In the genomic region with DNA sequence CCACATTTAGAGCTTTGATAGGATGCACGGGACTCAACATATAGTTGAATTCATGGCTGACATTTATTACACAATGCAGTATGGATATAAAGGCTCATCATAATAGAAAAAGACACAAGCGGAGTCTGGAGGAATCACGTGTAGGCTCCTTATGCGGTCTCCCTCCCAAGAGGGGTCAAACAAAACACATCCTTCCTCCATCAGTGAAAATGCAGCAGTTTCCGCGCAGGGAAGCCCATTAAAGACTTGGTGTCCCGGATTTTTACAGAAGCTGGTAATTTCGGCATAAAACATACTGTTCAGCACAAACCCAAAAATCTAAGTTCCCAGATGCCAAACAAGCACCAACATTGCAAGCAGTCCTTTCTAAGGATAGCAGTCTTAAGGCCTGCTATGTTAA, we compare ENCODE assay signal across 9 cellular contexts. TPM values are rescaled to one million over a fixed set of nuclear protein-coding genes. Genes with fewer than 3 reads are reported as not detected.
A peak's percentile ranks its signal among the peaks of the same experiment; 100 is the strongest.
DNase-seq lines count a peak whose midpoint lies in the region; ATAC-seq, FAIRE-seq and TF ChIP-seq lines count a peak whose summit lies in the region.
"Had no signal": no experiment of that assay in that cellular context is flagged by ENCODE, and none has a peak within 500 bp of the region (broad histone marks: within the 10 kb centered on the region; RNA-seq: fewer than 3 reads in every experiment).

No MANE protein-coding gene starts in this region.

- H3K36me3 ChIP-seq in OCI-LY1 (ENCODE audit: insufficient read depth, low read length) = peaks cover 15% of the 10 kb centered on the region; the same call in 1 of the 2 replicates
- peaks cover 0 to 6% (median 1%) of the 10 kb centered on the region in 4 experiments; a peak in 4 of 8 replicates for H3K36me3 ChIP-seq in H1 (ENCODE audit: control insufficient read depth in 2 of 4, insufficient read depth in 4 of 4, low read length in 3 of 4)

- TF ChIP-seq POLR2A in H1 (IDR thresholded peaks at IDR 0.05; ENCODE audit: control extremely low read depth in 1 of 2, low read depth in 2 of 2, low read length in 2 of 2) = no peak; a peak in 1 of 3 replicates

- H3K9ac ChIP-seq in OCI-LY1 (ENCODE audit: low read length) = peak overlapping the region; percentile 68
- peak overlapping the region; percentile 39 to 79 (median 58); a peak in 6 of 7 replicates for H3K9ac ChIP-seq in H1 (replicated peaks in 1 of 4; ENCODE audit: extremely low read depth in 1 of 4, low read depth in 3 of 4, low read length in 3 of 4)

- POLR2A ChIA-PET in H1 (lab: Charles Lee; ENCODE audit: partially characterized antibody) = interaction anchor here (0.8 to 1.8 kb wide), 12 partner anchors 8 to 120 kb away, joined by 3 to 12 read pairs (median 4); a partner anchor contains a TSS

- H3K27me3 Mint-ChIP-seq in progenitor cell of endocrine pancreas = peaks cover 3% of the 10 kb centered on the region

- H4K20me1 ChIP-seq in OCI-LY1 (ENCODE audit: insufficient read depth, low read length) (no peaks in the 10 kb centered on the region), H1 (replicated peaks in 1 of 2; ENCODE audit: control insufficient read depth in 1 of 2, insufficient read depth in 2 of 2, low read length in 2 of 2) (peaks cover 2 to 4% of the 10 kb centered on the region in 2 experiments)

- H3K27me3 ChIP-seq in OCI-LY1 (ENCODE audit: insufficient read depth, low read length) (no peaks in the 10 kb centered on the region), H1 (replicated peaks in 1 of 4; ENCODE audit: control insufficient read depth in 3 of 4, extremely low read depth in 1 of 4, insufficient read depth in 3 of 4, low read length in 3 of 4) (no peaks in the 10 kb centered on the region)

- no peak overlapping the region for H2AK5ac ChIP-seq in H1 (ENCODE audit: low read depth, low read length)

- H3K27ac ChIP-seq in OCI-LY1 (ENCODE audit: low read depth, low read length, poor library complexity, severe bottlenecking) (peak overlapping the region; percentile 8), H1 (ENCODE audit: low read depth, low read length) (no peak overlapping the region)

- no peak overlapping the region for H3K14ac ChIP-seq in H1 (ENCODE audit: insufficient read length)

- H3K4me3 Mint-ChIP-seq in progenitor cell of endocrine pancreas (ENCODE audit: low read depth) = peak overlapping the region; percentile 95

- WGBS in H1 (ENCODE audit: extremely low coverage in 1 of 2, insufficient coverage in 1 of 2, insufficient read length in 1 of 2, insufficient replicate concordance in 2 of 2, low coverage in 1 of 2, low lambda C conversion rate in 2 of 2, missing lambda C conversion rate in 1 of 2), 2 experiments = 14% methylated on average over 8 of the region's 8 CpGs; no CpG with 5 or more reads in 1 of the 2 experiments

- no peak for TF ChIP-seq RAD21 in H1 (IDR thresholded peaks at IDR 0.05 in 1 of 2, conservative IDR thresholded peaks at IDR 0.05 in 1 of 2; ENCODE audit: low read depth in 2 of 2, low read length in 2 of 2)

- H4K5ac ChIP-seq in H1 (ENCODE audit: insufficient read length, low read depth, low read length) = no peak overlapping the region

- H3K4me1 ChIP-seq in OCI-LY1 (ENCODE audit: insufficient read depth, low read length, severe bottlenecking) (peaks cover 30% of the 10 kb centered on the region), H1 (replicated peaks in 1 of 4; ENCODE audit: control insufficient read depth in 3 of 4, insufficient read depth in 4 of 4, low read length in 3 of 4) (peaks cover 2 to 5% (median 4%) of the 10 kb centered on the region in 4 experiments; a peak in 4 of 7 replicates)

- H2BK15ac ChIP-seq in H1 (ENCODE audit: low read length) = no peak overlapping the region

- no peak overlapping the region for H2BK20ac ChIP-seq in H1 (ENCODE audit: low read length)

- no peaks in the 10 kb centered on the region for H3K9me3 Mint-ChIP-seq in progenitor cell of endocrine pancreas (ENCODE audit: low read depth)

- H3K79me1 ChIP-seq in H1 (ENCODE audit: low read depth, low read length) = 0 out of 2 replicates have a peak, but pooled peaks cover 4% of the 10 kb centered on the region

- no peak overlapping the region for H2BK5ac ChIP-seq in H1 (ENCODE audit: low read depth, low read length)

- no peak for TF ChIP-seq EP300 in H1 (IDR thresholded peaks at IDR 0.05; ENCODE audit: borderline replicate concordance in 1 of 2, low read depth in 2 of 2, low read length in 2 of 2)

- ATAC-seq in HG02852 (IDR thresholded peaks at IDR 0.05; ENCODE audit: unreplicated experiment) (no peak), HG03175 (IDR thresholded peaks at IDR 0.05; ENCODE audit: unreplicated experiment) (no peak), left lobe of liver (no peak)

- CTCF ChIA-PET in H1 (lab: Charles Lee; ENCODE audit: partially characterized antibody) = interaction anchor here (0.6 to 1.8 kb wide), 8 partner anchors 9 to 740 kb away, joined by 3 to 5 read pairs (median 3); a partner anchor contains a TSS

- peaks cover 8% of the 10 kb centered on the region for H3K23me2 ChIP-seq in H1 (ENCODE audit: low read depth, low read length)

- H3K27ac Mint-ChIP-seq in progenitor cell of endocrine pancreas = no peak overlapping the region

- no peak overlapping the region for H2AFZ ChIP-seq in OCI-LY1 (ENCODE audit: low read length)
- H2AFZ ChIP-seq in H1 (ENCODE audit: low read length) = no peak overlapping the region

- H3K9me3 ChIP-seq in OCI-LY1 (ENCODE audit: low read length) (no peaks in the 10 kb centered on the region), H1 (ENCODE audit: insufficient read depth in 2 of 2, low read depth in 1 of 2, low read length in 1 of 2) (no peaks in the 10 kb centered on the region)

- DNase-seq in H1 (ENCODE audit: low read depth in 1 of 2, low spot score in 2 of 2) = no peak
- DNase-seq in progenitor cell of endocrine pancreas (ENCODE audit: low spot score, unreplicated experiment) = no peak
- no peak for DNase-seq in GM19240 (ENCODE audit: insufficient read length, low spot score)
- no peak for DNase-seq in left lobe of liver (ENCODE audit: low spot score)
- DNase-seq: NCI-H2107 had no signal

- H4K8ac ChIP-seq in H1 (ENCODE audit: extremely low read depth, insufficient read depth, low read length) = no peak overlapping the region

- H3K18ac ChIP-seq in H1 (ENCODE audit: extremely low read depth, low read length) = no peak overlapping the region; the same call in 1 of the 2 replicates

- H3K9me2 ChIP-seq in OCI-LY1 (ENCODE audit: low read depth, low read length) = no peaks in the 10 kb centered on the region

- no peak overlapping the region for H3K56ac ChIP-seq in H1 (replicated peaks; ENCODE audit: insufficient read length, low read depth, low read length)

- H3K4ac ChIP-seq in H1 (replicated peaks; ENCODE audit: insufficient read length, low read depth, low read length) = peak overlapping the region; percentile 57

- H2BK120ac ChIP-seq in H1 (replicated peaks; ENCODE audit: low read depth, low read length) = no peak overlapping the region

- H3K36me3 Mint-ChIP-seq in progenitor cell of endocrine pancreas (ENCODE audit: insufficient read depth) = no peaks in the 10 kb centered on the region

- TF ChIP-seq CTCF in OCI-LY1 (IDR thresholded peaks at IDR 0.05; ENCODE audit: low read length) (no peak), H1 (IDR thresholded peaks at IDR 0.05; ENCODE audit: control extremely low read depth in 1 of 3, insufficient read depth in 1 of 3, low read depth in 1 of 3, low read length in 3 of 3) (no peak), progenitor cell of endocrine pancreas (IDR thresholded peaks at IDR 0.05; ENCODE audit: unreplicated experiment) (no peak)

- H3K4me2 ChIP-seq in OCI-LY1 (ENCODE audit: low read length) (peak overlapping the region; percentile 99), H1 (ENCODE audit: insufficient read depth in 1 of 2, low read depth in 2 of 2, low read length in 2 of 2) (peak overlapping the region; percentile 76 to 83)

- no peak overlapping the region for H4K91ac ChIP-seq in H1 (replicated peaks; ENCODE audit: insufficient read length, low read length)

- H3K4me3 ChIP-seq in GM08714 (ENCODE audit: low read length) (peak overlapping the region; percentile 97), OCI-LY1 (ENCODE audit: low read depth, low read length, poor library complexity, severe bottlenecking) (peak overlapping the region; percentile 81), H1 (ENCODE audit: extremely low read depth in 1 of 4, insufficient read depth in 2 of 4, low read depth in 3 of 4, low read length in 4 of 4) (peak overlapping the region; percentile 78 to 92 (median 82))

- peak; percentile 39 for FAIRE-seq in H1 (lab: Jason Lieb, UNC)

- H3K79me2 ChIP-seq in OCI-LY1 (ENCODE audit: insufficient read depth, low read length) (peaks cover 38% of the 10 kb centered on the region), H1 (ENCODE audit: control insufficient read depth in 1 of 2, insufficient read depth in 2 of 2, low read length in 2 of 2) (peaks cover 4 to 52% of the 10 kb centered on the region in 2 experiments)

- H3F3A ChIP-seq in OCI-LY1 (ENCODE audit: insufficient read depth, low read length) = no peaks in the 10 kb centered on the region

- H3K23ac ChIP-seq in H1 (ENCODE audit: insufficient read length) = no peak overlapping the region

- H2BK12ac ChIP-seq in H1 (ENCODE audit: low read depth, low read length) = no peak overlapping the region

- H3K4me1 Mint-ChIP-seq in progenitor cell of endocrine pancreas (ENCODE audit: low read depth) = peaks cover 14% of the 10 kb centered on the region

RNA-seq across cellular contexts. Expression of a gene that starts 1.1 kb away (rescaled TPM):
- total RNA-seq in H1 (2021; fragmentation: NEBNext Ultra II Directional; extraction: Animal tissue kit (Norgen Biotek cat#: 25700)) = 24.3 and 25.5 TPM in 2 replicates
- polyA plus RNA-seq in H1 (2011; rRNA removed) = 4.2 and 5.8 TPM in 2 replicates
- 7.6 TPM for polyA plus RNA-seq in H1 (2011; cell fraction: cytosol; rRNA removed)
- polyA plus RNA-seq in H1 (2011; cell fraction: nucleus; rRNA removed) = 15.1 TPM
- 10.3 to 30.2 TPM (median 11.8 TPM) in 4 replicates for polyA plus RNA-seq in H1 (2012, experiment 1 of 2)
- polyA plus RNA-seq in H1 (2012, experiment 2 of 2) = 0.68 TPM
- 17.9 TPM for polyA plus RNA-seq in H1 (2013, experiment 1 of 2)
- 17.5 TPM for polyA plus RNA-seq in H1 (2013, experiment 2 of 2)
- 22.4 and 40.8 TPM in 2 replicates for polyA minus RNA-seq in H1 (2011; rRNA and poly(A)+ RNA removed)
- polyA minus RNA-seq in H1 (2011; cell fraction: cytosol; rRNA and poly(A)+ RNA removed) = 20.6 TPM
- polyA minus RNA-seq in H1 (2011; cell fraction: nucleus; rRNA and poly(A)+ RNA removed) = 58.4 TPM
- 14.5 and 16.5 TPM in 2 replicates for total RNA-seq in progenitor cell of endocrine pancreas
- 5.5 TPM for total RNA-seq in left lobe of liver

RNA-seq across cellular contexts. Expression of a gene that starts 54.4 kb away (rescaled TPM):
- total RNA-seq in H1 (2021; fragmentation: NEBNext Ultra II Directional; extraction: Animal tissue kit (Norgen Biotek cat#: 25700)) = 94.5 and 107 TPM in 2 replicates
- polyA plus RNA-seq in H1 (2011; rRNA removed) = 20.1 and 45.4 TPM in 2 replicates
- 53.2 TPM for polyA plus RNA-seq in H1 (2011; cell fraction: cytosol; rRNA removed)
- 18.5 TPM for polyA plus RNA-seq in H1 (2011; cell fraction: nucleus; rRNA removed)
- polyA plus RNA-seq in H1 (2012, experiment 1 of 2) = 45.0 to 56.3 TPM (median 50.3 TPM) in 4 replicates
- polyA plus RNA-seq in H1 (2012, experiment 2 of 2) = 10.3 TPM
- polyA plus RNA-seq in H1 (2013, experiment 1 of 2) = 59.4 TPM
- polyA plus RNA-seq in H1 (2013, experiment 2 of 2) = 57.2 TPM
- polyA minus RNA-seq in H1 (2011; rRNA and poly(A)+ RNA removed) = 100.0 and 164 TPM in 2 replicates
- 66.6 TPM for polyA minus RNA-seq in H1 (2011; cell fraction: cytosol; rRNA and poly(A)+ RNA removed)
- polyA minus RNA-seq in H1 (2011; cell fraction: nucleus; rRNA and poly(A)+ RNA removed) = 52.5 TPM
- total RNA-seq in progenitor cell of endocrine pancreas = 73.0 and 74.5 TPM in 2 replicates
- total RNA-seq in left lobe of liver = 32.3 TPM
